ENCODE assay signal across 17 cellular contexts in the genomic region with DNA sequence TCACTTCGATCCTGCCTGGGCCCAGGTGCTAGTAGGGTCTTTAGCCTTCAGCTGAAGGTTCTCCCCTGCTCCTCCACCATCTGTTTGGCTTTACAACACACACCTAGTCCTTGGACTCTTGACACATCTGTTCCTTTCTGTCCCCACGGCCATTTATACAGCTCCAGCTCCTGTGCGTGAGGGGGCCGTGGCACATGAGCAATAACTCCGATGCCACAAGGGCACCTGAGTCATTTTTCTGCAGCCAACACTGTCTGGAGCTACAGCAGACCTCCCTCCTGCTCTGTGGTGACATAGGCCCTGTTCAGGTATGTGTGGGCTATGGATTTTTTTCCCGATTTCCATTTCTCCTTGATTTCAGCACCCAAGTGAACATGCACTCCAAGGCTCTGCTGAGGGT.
"Had no signal": no experiment of that assay in that cellular context is flagged by ENCODE, and none has a peak within 500 bp of the region (broad histone marks: within the 10 kb centered on the region; RNA-seq: fewer than 3 reads in every experiment).

No MANE protein-coding gene starts in this region.

- H3K9me3 Mint-ChIP-seq: activated naive CD4-positive, alpha-beta T cell treated with anti-CD3 and anti-CD28 coated beads, Interleukin-2, amount 10 ng/mL, durations not matched to agents 7 days and 5 days; naive thymus-derived CD8-positive, alpha-beta T cell; stimulated activated naive B cell treated with anti-CD40 and anti-IgM and Interleukin-4, amounts not matched to agents 10 μg/mL and 1 μg/mL and 100 μg/mL, for 72 hours; T-helper 1 cell treated with Interleukin-12 subunit alpha and Interleukin-12 subunit beta and Interleukin-4 antibody, amounts not matched to agents 30 μg/mL and 1 μg/mL, for 36 hours had no signal

- H3K27ac Mint-ChIP-seq: activated naive CD4-positive, alpha-beta T cell treated with anti-CD3 and anti-CD28 coated beads, Interleukin-2, amount 10 ng/mL, durations not matched to agents 7 days and 5 days; stimulated activated naive B cell treated with anti-CD40 and anti-IgM and Interleukin-4, amounts not matched to agents 10 μg/mL and 1 μg/mL and 100 μg/mL, for 72 hours had no signal

- H3K4me3 Mint-ChIP-seq: activated naive CD4-positive, alpha-beta T cell treated with anti-CD3 and anti-CD28 coated beads, Interleukin-2, amount 10 ng/mL, durations not matched to agents 7 days and 5 days; naive thymus-derived CD8-positive, alpha-beta T cell; stimulated activated naive B cell treated with anti-CD40 and anti-IgM and Interleukin-4, amounts not matched to agents 10 μg/mL and 1 μg/mL and 100 μg/mL, for 72 hours; T-helper 1 cell treated with Interleukin-12 subunit alpha and Interleukin-12 subunit beta and Interleukin-4 antibody, amounts not matched to agents 30 μg/mL and 1 μg/mL, for 36 hours had no signal

- H3K27ac ChIP-seq: gastrocnemius medialis, neutrophil, spleen had no signal

- ATAC-seq: esophagus mucosa; gastrocnemius medialis; heart left ventricle; left ventricle myocardium superior; naive thymus-derived CD8-positive, alpha-beta T cell; stimulated activated naive B cell treated with anti-CD40 and anti-IgM and Interleukin-4, amounts not matched to agents 10 μg/mL and 1 μg/mL and 100 μg/mL, for 72 hours had no signal

- H3K36me3 Mint-ChIP-seq: activated naive CD4-positive, alpha-beta T cell treated with anti-CD3 and anti-CD28 coated beads, Interleukin-2, amount 10 ng/mL, durations not matched to agents 7 days and 5 days; naive thymus-derived CD8-positive, alpha-beta T cell had no signal

- H3K27me3 Mint-ChIP-seq: naive thymus-derived CD8-positive, alpha-beta T cell had no signal

- H3K9me3 ChIP-seq: gastrocnemius medialis, heart left ventricle, neutrophil, spleen had no signal

- H3K4me3 ChIP-seq: gastrocnemius medialis, heart left ventricle, spleen had no signal

- DNase-seq: activated CD4-positive, alpha-beta T cell treated with anti-CD3 and anti-CD28 coated beads, Interleukin-2, amount 50 U/mL, for 1 hour; activated CD4-positive, CD25-positive, alpha-beta regulatory T cell treated with anti-CD3 and anti-CD28 coated beads, Interleukin-2, amount 50 U/mL, for 72 hours; activated CD8-positive, alpha-beta memory T cell treated with anti-CD3 and anti-CD28 coated beads, Interleukin-2, amount 50 U/mL, for 4 hours; activated effector memory CD4-positive, alpha-beta T cell treated with Interleukin-2 at 50 U/mL for 16 hours; activated naive CD4-positive, alpha-beta T cell treated with anti-CD3 and anti-CD28 coated beads, Interleukin-2, amount 10 ng/mL, durations not matched to agents 7 days and 5 days; activated T-cell treated with anti-CD3 and anti-CD28 coated beads, Interleukin-2, amount 50 U/mL, for 48 hours; effector CD4-positive, alpha-beta T cell; gastrocnemius medialis; heart left ventricle; kidney glomerular epithelial cell; left ventricle myocardium superior; naive thymus-derived CD8-positive, alpha-beta T cell; spleen; stimulated activated naive B cell treated with anti-CD40 and anti-IgM and Interleukin-4, amounts not matched to agents 10 μg/mL and 1 μg/mL and 100 μg/mL, for 72 hours had no signal

- H3K36me3 ChIP-seq: gastrocnemius medialis, heart left ventricle, neutrophil, spleen had no signal
